18 cellular contexts compared by ENCODE assay signal in genomic region chr18:62846334-62846733, GRCh38.
DNase-seq lines count a peak whose midpoint lies in the region; ATAC-seq and TF ChIP-seq lines count a peak whose summit lies in the region.
"Had no signal": no experiment of that assay in that cellular context is flagged by ENCODE, and none has a peak within 500 bp of the region (broad histone marks: within the 10 kb centered on the region; RNA-seq: fewer than 3 reads in every experiment).

No MANE protein-coding gene starts in this region.

- ATAC-seq in memory B cell (ENCODE audit: low read depth) (no peak), HG03095 (IDR thresholded peaks at IDR 0.05; ENCODE audit: unreplicated experiment) (no peak), foreskin keratinocyte (no peak)

- no peak for TF ChIP-seq CTCF in LNCaP clone FGC (IDR thresholded peaks at IDR 0.05; ENCODE audit: control insufficient read depth, extremely low read depth, insufficient read depth)
- TF ChIP-seq CTCF in endothelial cell (IDR thresholded peaks at IDR 0.05; ENCODE audit: unreplicated experiment): no peak
- no peak for TF ChIP-seq CTCF in foreskin keratinocyte (conservative IDR thresholded peaks at IDR 0.05)

- intact Hi-C loops in activated CD4-positive, alpha-beta T cell treated with anti-CD3 and anti-CD28 coated beads, Interleukin-2, amount 10 ng/mL, durations not matched to agents 24 days and 14 days (cut with micrococcal nuclease): loop anchor here (5.0 to 10.0 kb wide), 7 partner anchors 36 to 576 kb away; partner anchors contain the start of genes TNFRSF11A, VPS4B and ZCCHC2
- intact Hi-C loops in activated T-helper 1 cell treated with anti-CD3 and anti-CD28 coated beads, Interleukin-12 subunit alpha, Interleukin-12 subunit beta, Interleukin-2, Interleukin-4 antibody, amounts not matched to agents 30 ng/mL and 10 ng/mL and 1 ng/mL, durations not matched to agents 14 hours and 24 hours and 36 hours (cut with micrococcal nuclease): loop anchor here (1.0 to 10.0 kb wide), 10 partner anchors 36 to 1106 kb away; partner anchors contain the start of genes KDSR, RNF152 and VPS4B

- H3K36me3 Mint-ChIP-seq in activated CD4-positive, alpha-beta T cell treated with anti-CD3 and anti-CD28 coated beads, Interleukin-2, amount 10 ng/mL, durations not matched to agents 24 days and 14 days (ENCODE audit: low read depth): no peaks in the 10 kb centered on the region
- H3K36me3 Mint-ChIP-seq in activated T-helper 1 cell treated with anti-CD3 and anti-CD28 coated beads, Interleukin-12 subunit alpha, Interleukin-12 subunit beta, Interleukin-2, Interleukin-4 antibody, amounts not matched to agents 30 ng/mL and 10 ng/mL and 1 ng/mL, durations not matched to agents 14 hours and 24 hours and 36 hours (ENCODE audit: low read depth): no peaks in the 10 kb centered on the region
- H3K36me3 Mint-ChIP-seq in memory B cell: no peaks in the 10 kb centered on the region
- H3K36me3 Mint-ChIP-seq in endothelial cell (ENCODE audit: low read depth, unreplicated experiment): no peaks in the 10 kb centered on the region

- H3K4me1 Mint-ChIP-seq in activated CD4-positive, alpha-beta T cell treated with anti-CD3 and anti-CD28 coated beads, Interleukin-2, amount 10 ng/mL, durations not matched to agents 24 days and 14 days: peaks cover 28% of the 10 kb centered on the region
- H3K4me1 Mint-ChIP-seq in activated T-helper 1 cell treated with anti-CD3 and anti-CD28 coated beads, Interleukin-12 subunit alpha, Interleukin-12 subunit beta, Interleukin-2, Interleukin-4 antibody, amounts not matched to agents 30 ng/mL and 10 ng/mL and 1 ng/mL, durations not matched to agents 14 hours and 24 hours and 36 hours (ENCODE audit: low read depth): peaks cover 44% of the 10 kb centered on the region
- H3K4me1 Mint-ChIP-seq in memory B cell (peaks cover 9% of the 10 kb centered on the region), endothelial cell (ENCODE audit: unreplicated experiment) (peaks cover 32% of the 10 kb centered on the region)

- no peak overlapping the region for H3K27ac ChIP-seq in foreskin keratinocyte
- H3K27ac ChIP-seq: BLaER1 treated with 17β-estradiol and CSF1 and Interleukin-3, amounts not matched to agents 10 nM and 100 nM had no signal

- peaks cover 3% of the 10 kb centered on the region for H3K9me3 Mint-ChIP-seq in activated CD4-positive, alpha-beta T cell treated with anti-CD3 and anti-CD28 coated beads, Interleukin-2, amount 10 ng/mL, durations not matched to agents 24 days and 14 days
- no peaks in the 10 kb centered on the region for H3K9me3 Mint-ChIP-seq in activated T-helper 1 cell treated with anti-CD3 and anti-CD28 coated beads, Interleukin-12 subunit alpha, Interleukin-12 subunit beta, Interleukin-2, Interleukin-4 antibody, amounts not matched to agents 30 ng/mL and 10 ng/mL and 1 ng/mL, durations not matched to agents 14 hours and 24 hours and 36 hours
- H3K9me3 Mint-ChIP-seq in memory B cell (no peaks in the 10 kb centered on the region), endothelial cell (ENCODE audit: unreplicated experiment) (no peaks in the 10 kb centered on the region)
- H3K9me3 Mint-ChIP-seq: HFFc6 had no signal

- H3K27me3 ChIP-seq in foreskin keratinocyte: no peaks in the 10 kb centered on the region
- H3K27me3 ChIP-seq: BLaER1 treated with 17β-estradiol and CSF1 and Interleukin-3, amounts not matched to agents 10 nM and 100 nM had no signal

- peak overlapping the region; percentile 78 for H3K27ac Mint-ChIP-seq in activated CD4-positive, alpha-beta T cell treated with anti-CD3 and anti-CD28 coated beads, Interleukin-2, amount 10 ng/mL, durations not matched to agents 24 days and 14 days
- peak overlapping the region; percentile 82 for H3K27ac Mint-ChIP-seq in activated T-helper 1 cell treated with anti-CD3 and anti-CD28 coated beads, Interleukin-12 subunit alpha, Interleukin-12 subunit beta, Interleukin-2, Interleukin-4 antibody, amounts not matched to agents 30 ng/mL and 10 ng/mL and 1 ng/mL, durations not matched to agents 14 hours and 24 hours and 36 hours
- H3K27ac Mint-ChIP-seq in memory B cell: peak overlapping the region; percentile 3
- H3K27ac Mint-ChIP-seq in endothelial cell (ENCODE audit: unreplicated experiment): no peak overlapping the region
- H3K27ac Mint-ChIP-seq: HFFc6 had no signal

- H3K4me3 ChIP-seq in LNCaP clone FGC (ENCODE audit: low read depth, low read length): no peak overlapping the region
- H3K4me3 ChIP-seq: BLaER1 treated with 17β-estradiol and CSF1 and Interleukin-3, amounts not matched to agents 10 nM and 100 nM had no signal

- H3K4me3 Mint-ChIP-seq in activated CD4-positive, alpha-beta T cell treated with anti-CD3 and anti-CD28 coated beads, Interleukin-2, amount 10 ng/mL, durations not matched to agents 24 days and 14 days: peak overlapping the region; percentile 15
- H3K4me3 Mint-ChIP-seq in activated T-helper 1 cell treated with anti-CD3 and anti-CD28 coated beads, Interleukin-12 subunit alpha, Interleukin-12 subunit beta, Interleukin-2, Interleukin-4 antibody, amounts not matched to agents 30 ng/mL and 10 ng/mL and 1 ng/mL, durations not matched to agents 14 hours and 24 hours and 36 hours: peak overlapping the region; percentile 32
- no peak overlapping the region for H3K4me3 Mint-ChIP-seq in memory B cell
- no peak overlapping the region for H3K4me3 Mint-ChIP-seq in endothelial cell (ENCODE audit: unreplicated experiment)
- H3K4me3 Mint-ChIP-seq: HFFc6 had no signal

- H3K4me1 ChIP-seq in foreskin keratinocyte: no peaks in the 10 kb centered on the region

- no peak for DNase-seq in activated CD4-positive, alpha-beta T cell treated with anti-CD3 and anti-CD28 coated beads, Interleukin-2, amount 10 ng/mL, durations not matched to agents 24 days and 14 days
- DNase-seq in activated CD4-positive, alpha-beta T cell treated with anti-CD3 and anti-CD28 coated beads for 48 hours: no peak
- peak; percentile 27 for DNase-seq in LNCaP clone FGC (ENCODE audit: low read depth)
- DNase-seq in activated T-helper 1 cell treated with anti-CD3 and anti-CD28 coated beads, Interleukin-12 subunit alpha, Interleukin-12 subunit beta, Interleukin-2, Interleukin-4 antibody, amounts not matched to agents 30 ng/mL and 10 ng/mL and 1 ng/mL, durations not matched to agents 14 hours and 24 hours and 36 hours (ENCODE audit: low spot score): no peak
- no peak for DNase-seq in memory B cell (ENCODE audit: low spot score in 2 of 2)
- DNase-seq in endothelial cell (ENCODE audit: low spot score): no peak
- DNase-seq in foreskin keratinocyte: no peak
- DNase-seq: Calu3, DND-41, GDM1, HFFc6, KBM-7, NCI-H1092 treated with DMSO at 0.1 percent for 48 hours, NCI-H1694 treated with DMSO at 0.1 percent for 48 hours, NCI-H345, NCI-H526 treated with DMSO at 0.1 percent for 48 hours had no signal

- no peaks in the 10 kb centered on the region for H3K27me3 Mint-ChIP-seq in activated CD4-positive, alpha-beta T cell treated with anti-CD3 and anti-CD28 coated beads, Interleukin-2, amount 10 ng/mL, durations not matched to agents 24 days and 14 days
- no peaks in the 10 kb centered on the region for H3K27me3 Mint-ChIP-seq in activated T-helper 1 cell treated with anti-CD3 and anti-CD28 coated beads, Interleukin-12 subunit alpha, Interleukin-12 subunit beta, Interleukin-2, Interleukin-4 antibody, amounts not matched to agents 30 ng/mL and 10 ng/mL and 1 ng/mL, durations not matched to agents 14 hours and 24 hours and 36 hours (ENCODE audit: insufficient read depth)
- no peaks in the 10 kb centered on the region for H3K27me3 Mint-ChIP-seq in memory B cell
- no peaks in the 10 kb centered on the region for H3K27me3 Mint-ChIP-seq in endothelial cell (ENCODE audit: unreplicated experiment)

Comparison
In these comparisons a context has a peak if more than half of its experiments do, and no peak if none do; other contexts are left out.
1. H3K4me3 Mint-ChIP-seq: peak in activated CD4-positive, alpha-beta T cell treated with anti-CD3 and anti-CD28 coated beads, Interleukin-2, amount 10 ng/mL, durations not matched to agents 24 days and 14 days (single experiment) and activated T-helper 1 cell treated with anti-CD3 and anti-CD28 coated beads, Interleukin-12 subunit alpha, Interleukin-12 subunit beta, Interleukin-2, Interleukin-4 antibody, amounts not matched to agents 30 ng/mL and 10 ng/mL and 1 ng/mL, durations not matched to agents 14 hours and 24 hours and 36 hours (single experiment); none in memory B cell (single experiment) and endothelial cell (single experiment).